31 cellular contexts compared by ENCODE assay signal in the genomic region with DNA sequence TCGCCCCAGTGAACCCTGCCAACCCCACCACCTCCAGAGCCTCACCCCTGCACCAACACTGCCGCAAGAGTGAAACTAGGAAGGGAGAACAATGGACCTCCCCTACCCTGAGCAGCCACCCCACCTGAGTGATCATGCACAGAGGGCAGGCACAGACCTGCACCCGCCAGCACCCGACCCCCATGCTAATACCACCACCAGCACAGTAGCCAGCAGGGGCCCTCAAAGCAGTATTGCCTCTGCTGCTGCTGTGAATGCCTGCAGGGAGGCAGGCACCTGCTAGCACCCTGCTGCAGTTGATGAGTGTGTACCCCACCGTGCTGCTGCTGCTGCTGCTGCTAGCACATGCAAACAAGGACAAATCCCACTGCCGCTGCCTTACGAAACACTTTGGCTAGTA.
"Had no signal": no experiment of that assay in that cellular context is flagged by ENCODE, and none has a peak within 500 bp of the region (broad histone marks: within the 10 kb centered on the region; RNA-seq: fewer than 3 reads in every experiment).

No MANE protein-coding gene starts in this region.

- H3K27ac ChIP-seq: PC-9, RWPE1, VCaP had no signal

- H3K27ac Mint-ChIP-seq: activated CD4-positive, alpha-beta memory T cell treated with anti-CD3 and anti-CD28 coated beads, Interleukin-2, amount 10 ng/mL, durations not matched to agents 7 days and 5 days; activated CD8-positive, alpha-beta memory T cell treated with anti-CD3 and anti-CD28 coated beads, Interleukin-2, amount 10 ng/mL, durations not matched to agents 7 days and 5 days; activated naive CD4-positive, alpha-beta T cell treated with anti-CD3 and anti-CD28 coated beads, Interleukin-2, amount 10 ng/mL, durations not matched to agents 7 days and 5 days; activated naive CD8-positive, alpha-beta T cell; activated naive CD8-positive, alpha-beta T cell treated with anti-CD3 and anti-CD28 coated beads, Interleukin-2, amount 50 U/mL, for 24 hours; brain had no signal

- H3K4me3 Mint-ChIP-seq: activated CD4-positive, alpha-beta memory T cell treated with anti-CD3 and anti-CD28 coated beads, Interleukin-2, amount 10 ng/mL, durations not matched to agents 7 days and 5 days; activated CD8-positive, alpha-beta memory T cell treated with anti-CD3 and anti-CD28 coated beads, Interleukin-2, amount 10 ng/mL, durations not matched to agents 7 days and 5 days; activated naive CD4-positive, alpha-beta T cell treated with anti-CD3 and anti-CD28 coated beads, Interleukin-2, amount 10 ng/mL, durations not matched to agents 7 days and 5 days; activated naive CD8-positive, alpha-beta T cell; activated naive CD8-positive, alpha-beta T cell treated with anti-CD3 and anti-CD28 coated beads, Interleukin-2, amount 50 U/mL, for 24 hours; brain had no signal

- DNase-seq: activated CD4-positive, alpha-beta memory T cell treated with anti-CD3 and anti-CD28 coated beads, Interleukin-2, amount 10 ng/mL, durations not matched to agents 7 days and 5 days; activated CD4-positive, alpha-beta T cell treated with anti-CD3 and anti-CD28 coated beads for 1 hour; activated CD4-positive, alpha-beta T cell treated with anti-CD3 and anti-CD28 coated beads for 48 hours; activated CD4-positive, CD25-positive, alpha-beta regulatory T cell; activated CD8-positive, alpha-beta memory T cell treated with anti-CD3 and anti-CD28 coated beads for 24 hours; activated CD8-positive, alpha-beta memory T cell treated with anti-CD3 and anti-CD28 coated beads, Interleukin-2, amount 10 ng/mL, durations not matched to agents 7 days and 5 days; activated CD8-positive, alpha-beta memory T cell treated with anti-CD3 and anti-CD28 coated beads, Interleukin-2, amount 50 U/mL, for 48 hours; activated effector memory CD4-positive, alpha-beta T cell treated with Interleukin-2 at 50 U/mL for 16 hours; activated naive CD4-positive, alpha-beta T cell treated with anti-CD3 and anti-CD28 coated beads, Interleukin-2, amount 10 ng/mL, durations not matched to agents 7 days and 5 days; activated naive CD8-positive, alpha-beta T cell treated with anti-CD3 and anti-CD28 coated beads, Interleukin-2, amount 50 U/mL, for 24 hours; activated T-cell treated with anti-CD3 and anti-CD28 coated beads, Interleukin-2, amount 50 U/mL, for 48 hours; anterior cingulate cortex; central memory CD4-positive, alpha-beta T cell; NCI-H1092 treated with DMSO at 0.1 percent for 48 hours; NCI-H1417; NCI-H146; NCI-H187; NCI-H2081; NCI-H226; NCI-H446 treated with DMSO at 0.1 percent for 48 hours; NCI-H524; PC-9; SW 1271; T-helper 1 cell; T-helper 2 cell; T-helper 9 cell had no signal

- H3K4me3 ChIP-seq: PC-9 had no signal

- H3K4me1 Mint-ChIP-seq: brain had no signal

- ATAC-seq: activated CD8-positive, alpha-beta memory T cell treated with anti-CD3 and anti-CD28 coated beads, Interleukin-2, amount 10 ng/mL, durations not matched to agents 7 days and 5 days; Right ventricle myocardium inferior had no signal

- H3K27me3 Mint-ChIP-seq: activated CD4-positive, alpha-beta memory T cell treated with anti-CD3 and anti-CD28 coated beads, Interleukin-2, amount 10 ng/mL, durations not matched to agents 7 days and 5 days; activated CD8-positive, alpha-beta memory T cell treated with anti-CD3 and anti-CD28 coated beads, Interleukin-2, amount 10 ng/mL, durations not matched to agents 7 days and 5 days; activated naive CD4-positive, alpha-beta T cell treated with anti-CD3 and anti-CD28 coated beads, Interleukin-2, amount 10 ng/mL, durations not matched to agents 7 days and 5 days; activated naive CD8-positive, alpha-beta T cell; activated naive CD8-positive, alpha-beta T cell treated with anti-CD3 and anti-CD28 coated beads, Interleukin-2, amount 50 U/mL, for 24 hours; brain had no signal
